9 cellular contexts compared by ENCODE assay signal in the genomic region with DNA sequence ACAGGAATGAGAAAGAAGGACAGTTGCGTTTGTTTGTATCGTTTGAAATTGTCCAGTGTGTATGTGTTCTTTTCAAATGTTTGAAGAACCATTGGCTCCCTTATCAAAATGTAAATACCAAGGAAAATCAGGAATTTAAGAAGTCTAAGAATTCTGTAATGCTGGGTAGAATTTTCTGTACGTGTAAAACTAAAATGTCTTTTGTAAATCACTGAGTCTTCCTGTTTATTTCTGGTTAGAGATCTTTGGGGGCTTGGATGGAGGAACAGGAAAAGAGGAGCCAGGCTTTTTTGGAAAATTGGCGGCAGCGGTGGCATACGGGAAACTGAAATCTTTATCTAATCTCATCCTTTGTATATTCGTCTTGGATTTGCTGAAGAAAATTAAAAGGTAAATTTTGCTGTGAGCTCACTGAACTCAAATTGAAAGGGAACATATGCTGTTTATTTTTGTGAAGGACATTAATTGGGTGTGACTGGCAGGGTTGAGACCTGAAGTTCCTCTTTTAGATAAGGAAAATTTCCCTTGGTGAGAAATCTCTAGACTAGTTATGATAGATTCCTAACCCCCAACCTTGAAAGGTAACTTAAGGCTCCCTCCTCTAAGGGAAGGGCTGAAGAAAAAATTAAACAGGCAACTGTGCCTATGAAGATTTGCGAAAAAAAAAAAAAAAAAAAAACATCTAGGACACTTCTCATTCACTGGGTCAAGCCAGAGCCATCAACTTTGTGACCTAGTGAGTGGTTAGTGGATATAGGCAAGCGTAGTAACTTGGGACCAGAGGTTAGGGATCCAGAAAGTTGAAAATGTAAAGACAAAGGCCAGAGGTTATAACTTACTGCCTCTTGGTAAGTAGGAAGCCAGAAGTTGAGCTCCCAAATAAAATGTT. TPM values are rescaled to one million over a fixed set of nuclear protein-coding genes. Genes with fewer than 3 reads are reported as not detected.
DNase-seq lines count a peak whose midpoint lies in the region; TF ChIP-seq lines count a peak whose summit lies in the region.
"Had no signal": no experiment of that assay in that cellular context is flagged by ENCODE, and none has a peak within 500 bp of the region (broad histone marks: within the 10 kb centered on the region; RNA-seq: fewer than 3 reads in every experiment).

No MANE protein-coding gene starts in this region.

- H3K27ac ChIP-seq in colonic mucosa: peak overlapping the region; percentile 87

- H3K4me3 ChIP-seq in GM06990 (replicated peaks; ENCODE audit: low read depth, low read length) (peak overlapping the region; percentile 56), colonic mucosa (no peak overlapping the region), neuron (ENCODE audit: low read length) (peak overlapping the region; percentile 95), H7 (ENCODE audit: insufficient read depth, low read depth, low read length) (no peak overlapping the region)

- TF ChIP-seq CTCF in GM06990 (IDR thresholded peaks at IDR 0.05; ENCODE audit: insufficient read depth, low read length, poor library complexity, severe bottlenecking) (no peak), colonic mucosa (IDR thresholded peaks at IDR 0.05) (no peak)

- H3K9me3 ChIP-seq in colonic mucosa (no peaks in the 10 kb centered on the region), neuron (ENCODE audit: low read length) (peaks cover 4% of the 10 kb centered on the region)

- H3K9ac ChIP-seq in colonic mucosa (ENCODE audit: low read depth in 2 of 2, low read length in 2 of 2): peak overlapping the region in 1 of 2 donors; percentile 65

- no peaks in the 10 kb centered on the region for H3K4me1 ChIP-seq in colonic mucosa
- peaks cover 8% of the 10 kb centered on the region for H3K4me1 ChIP-seq in neuron (ENCODE audit: insufficient read depth, low read length)

- H2AFZ ChIP-seq in neuron (ENCODE audit: low read depth, low read length): peak overlapping the region; percentile 88

- no peaks in the 10 kb centered on the region for H3K36me3 ChIP-seq in GM06990 (ENCODE audit: control insufficient read depth, insufficient read depth, low read length)
- H3K36me3 ChIP-seq in colonic mucosa: no peaks in the 10 kb centered on the region
- no peaks in the 10 kb centered on the region for H3K36me3 ChIP-seq in neuron (ENCODE audit: insufficient read depth, low read length)
- no peaks in the 10 kb centered on the region for H3K36me3 ChIP-seq in H7 (replicated peaks; ENCODE audit: control insufficient read depth, insufficient read depth, low read length)

- intact Hi-C loops in colonic mucosa (cut with DNase I): no loop called here

- H3K27me3 ChIP-seq in GM06990 (replicated peaks; ENCODE audit: control insufficient read depth, insufficient read depth, low read length): no peaks in the 10 kb centered on the region
- no peaks in the 10 kb centered on the region for H3K27me3 ChIP-seq in colonic mucosa
- H3K27me3 ChIP-seq in neuron (ENCODE audit: insufficient read depth, low read length): no peaks in the 10 kb centered on the region
- H3K27me3 ChIP-seq in H7 (ENCODE audit: control insufficient read depth, insufficient read depth, low read length): no peaks in the 10 kb centered on the region; the same call in 1 of the 2 replicates

- peak; percentile 26 for DNase-seq in GM06990 (ENCODE audit: extremely low read depth, insufficient read length)
- peak; percentile 26 for DNase-seq in NOMO-1 treated with DMSO at 0.1 percent for 48 hours (lab: John Stamatoyannopoulos, UW; ENCODE audit: unreplicated experiment)
- no peak for DNase-seq in colonic mucosa
- DNase-seq in NCI-H2107 (lab: John Stamatoyannopoulos, UW): no peak
- no peak for DNase-seq in H7
- no peak for DNase-seq in NK-92 treated with Interleukin-12 subunit alpha and Interleukin-12 subunit beta, amount 100 ng/mL, for 24 hours (lab: John Stamatoyannopoulos, UW)
- no peak for DNase-seq in NCI-H1436 treated with DMSO at 0.1 percent for 48 hours (lab: John Stamatoyannopoulos, UW)

RNA-seq across cellular contexts. Expression of gene TAT, which starts 10.8 kb away (rescaled TPM):
- 1 to 10 TPM in 1 of 2 donors, under 1 TPM in 1; 0.64 to 2.2 TPM for total RNA-seq in colonic mucosa
- total RNA-seq in H7 (2014; rRNA removed; shearing (Covaris generic)): not detected in 2 replicates
- total RNA-seq: aorta had no signal

RNA-seq across cellular contexts. Expression of gene CHST4, which starts 39.8 kb away (rescaled TPM):
- total RNA-seq in colonic mucosa: under 1 TPM in 1 of 2 donors, not detected in 1; 0.44 TPM
- total RNA-seq in H7 (2014; rRNA removed; shearing (Covaris generic)): 6.7 and 7.6 TPM in 2 replicates
- total RNA-seq: aorta had no signal

RNA-seq across cellular contexts. Expression of gene MARVELD3, which starts 59.9 kb away (rescaled TPM):
- total RNA-seq in colonic mucosa: 10 to 100 TPM; 51.0 to 79.0 TPM
- total RNA-seq in H7 (2014; rRNA removed; shearing (Covaris generic)): 3.4 and 3.8 TPM in 2 replicates
- total RNA-seq: aorta had no signal

Comparison
In these comparisons a context has a peak if more than half of its experiments do, and no peak if none do; other contexts are left out.
1. DNase-seq: peak in GM06990 (single experiment) and NOMO-1 treated with DMSO at 0.1 percent for 48 hours (single experiment); none in colonic mucosa (single experiment), NCI-H2107 (single experiment), H7 (single experiment), NK-92 treated with Interleukin-12 subunit alpha and Interleukin-12 subunit beta, amount 100 ng/mL, for 24 hours (single experiment) and NCI-H1436 treated with DMSO at 0.1 percent for 48 hours (single experiment).
2. H3K4me3 ChIP-seq: peak in GM06990 (single experiment) and neuron (single experiment); none in colonic mucosa (single experiment) and H7 (single experiment).
3. RNA of gene MARVELD3, which starts 59.9 kb away (total RNA-seq): 51.0 to 79.0 TPM in colonic mucosa; 3.4 to 3.8 TPM in H7; every median in the first group is over 10 times any median in the second.